9 cellular contexts compared by ENCODE assay signal in genomic region chr2:12177052-12177994, GRCh38.
DNase-seq lines count a peak whose midpoint lies in the region; ATAC-seq, FAIRE-seq and TF ChIP-seq lines count a peak whose summit lies in the region.
"Had no signal": no experiment of that assay in that cellular context is flagged by ENCODE, and none has a peak within 500 bp of the region (broad histone marks: within the 10 kb centered on the region; RNA-seq: fewer than 3 reads in every experiment).

No MANE protein-coding gene starts in this region.

- intact Hi-C loops in K562 (cut with micrococcal nuclease) = loop anchor here (10.0 kb wide), 1 partner anchor 257 kb away; no protein-coding TSS in a partner anchor
- intact Hi-C loops in right lobe of liver (cut with DNase I) = no loop called here
- intact Hi-C loops in thyroid gland (cut with DNase I) = no loop called here

- TF ChIP-seq EP300 in K562 (IDR thresholded peaks at IDR 0.05; ENCODE audit: low read length) = peak; percentile 85

- TF ChIP-seq CTCF in BE2C (IDR thresholded peaks at IDR 0.05; ENCODE audit: low read depth, low read length) = no peak
- TF ChIP-seq CTCF in K562 (IDR thresholded peaks at IDR 0.05 in 2 of 3, conservative IDR thresholded peaks at IDR 0.05 in 1 of 3; ENCODE audit: insufficient read depth in 2 of 3, low read depth in 1 of 3, low read length in 3 of 3) = no peak
- TF ChIP-seq CTCF in right lobe of liver (IDR thresholded peaks at IDR 0.05) = no peak
- no peak for TF ChIP-seq CTCF in thyroid gland (IDR thresholded peaks at IDR 0.05)

- no peaks in the 10 kb centered on the region for H3K27me3 ChIP-seq in BE2C
- no peaks in the 10 kb centered on the region for H3K27me3 ChIP-seq in K562 (ENCODE audit: control insufficient read depth in 2 of 2, insufficient read depth in 2 of 2, low read length in 2 of 2)
- H3K27me3 ChIP-seq in right lobe of liver = no peaks in the 10 kb centered on the region
- no peaks in the 10 kb centered on the region for H3K27me3 ChIP-seq in thyroid gland
- H3K27me3 ChIP-seq: tibial artery had no signal

- BruUV-seq in K562 (replicated peaks; lab: Mats Ljungman, UMichigan) = no TSS peak

- H3K27ac ChIP-seq in K562 (ENCODE audit: extremely low read depth, low read depth, low read length) (peak overlapping the region; percentile 70), right lobe of liver (no peak overlapping the region), thyroid gland (no peak overlapping the region)
- H3K27ac ChIP-seq: tibial artery had no signal

- H3K9ac ChIP-seq in K562 (ENCODE audit: insufficient read depth in 1 of 2, low read depth in 2 of 2, low read length in 2 of 2) = peak overlapping the region; percentile 30 to 41; a peak in 3 of 4 replicates

- in situ Hi-C loops in K562 (cut with MboI) = no loop called here

- CTCF ChIA-PET in K562 (lab: Yijun Ruan, JAX; ENCODE audit: low intra/inter-chr PET ratio) = no interaction called here

- H3K4me2 ChIP-seq in K562 (ENCODE audit: insufficient read depth, low read length) = peak overlapping the region; percentile 58

- no peaks in the 10 kb centered on the region for H4K20me1 ChIP-seq in K562 (replicated peaks; ENCODE audit: control insufficient read depth, insufficient read depth, low read length)

- H3K79me2 ChIP-seq in K562 (ENCODE audit: control insufficient read depth, insufficient read depth, low read length) = no peaks in the 10 kb centered on the region

- peak; percentile 97 for FAIRE-seq in K562 (lab: Jason Lieb, UNC)

- peaks cover 34% of the 10 kb centered on the region for H3K4me1 ChIP-seq in BE2C
- H3K4me1 ChIP-seq in K562 (replicated peaks in 1 of 2; ENCODE audit: control insufficient read depth in 2 of 2, insufficient read depth in 2 of 2, low read length in 2 of 2) = peaks cover 21 to 32% of the 10 kb centered on the region in 2 experiments
- H3K4me1 ChIP-seq in right lobe of liver = peaks cover 0 to 4% (median 0%) of the 10 kb centered on the region in 4 donors
- H3K4me1 ChIP-seq in thyroid gland = peaks cover 0 to 12% of the 10 kb centered on the region in 2 donors

- peak overlapping the region; percentile 18 for H3K4me3 ChIP-seq in BE2C (ENCODE audit: low read depth, low read length)
- H3K4me3 ChIP-seq in K562 = no peak overlapping the region
- no peak overlapping the region for H3K4me3 ChIP-seq in right lobe of liver
- no peak overlapping the region for H3K4me3 ChIP-seq in thyroid gland (replicated peaks in 1 of 3)
- H3K4me3 ChIP-seq: tibial artery had no signal

- H2AFZ ChIP-seq in K562 (ENCODE audit: low read depth, low read length) = peak overlapping the region; percentile 61

- POLR2A ChIA-PET in K562 (lab: Yijun Ruan, JAX) = interaction anchor here (1.0 to 2.3 kb wide), 5 partner anchors 9 to 539 kb away, joined by 3 to 7 read pairs (median 3); partner anchors contain the start of gene TRIB2

- ATAC-seq in GM18858 (IDR thresholded peaks at IDR 0.05; ENCODE audit: unreplicated experiment) = peak; percentile 80
- peak; percentile 76 for ATAC-seq in HG02943 (IDR thresholded peaks at IDR 0.05; ENCODE audit: low read depth, unreplicated experiment)
- ATAC-seq in K562 = peak; percentile 97
- peak; percentile 60 to 90 (median 76) for ATAC-seq in right lobe of liver

- peak; percentile 12 to 23; a peak in 2 of 4 replicates for TF ChIP-seq RAD21 in K562 (CRISPR knock-in tag; conservative IDR thresholded peaks at IDR 0.05 in 1 of 2, IDR thresholded peaks at IDR 0.05 in 1 of 2)

- peak; percentile 92 for DNase-seq in BE2C
- DNase-seq in NOMO-1 (lab: John Stamatoyannopoulos, UW; ENCODE audit: unreplicated experiment in 2 of 2) = peak; percentile 26 to 49
- peak; percentile 88 to 94 (median 91) for DNase-seq in K562 (ENCODE audit: extremely low read depth in 1 of 4, low spot score in 3 of 4)
- peak in 1 of 3 donors; percentile 46 for DNase-seq in right lobe of liver
- no peak for DNase-seq in thyroid gland
- no peak for DNase-seq in effector CD8-positive, alpha-beta T cell (lab: John Stamatoyannopoulos, UW)

- H3K9me3 ChIP-seq in BE2C (no peaks in the 10 kb centered on the region), K562 (replicated peaks; ENCODE audit: control insufficient read depth, insufficient read depth, low read depth, low read length) (no peaks in the 10 kb centered on the region), right lobe of liver (no peaks in the 10 kb centered on the region), thyroid gland (no peaks in the 10 kb centered on the region)
- H3K9me3 ChIP-seq: tibial artery had no signal

- H3K9me1 ChIP-seq in K562 (ENCODE audit: control insufficient read depth, insufficient read depth, low read length) = no peaks in the 10 kb centered on the region

- no peaks in the 10 kb centered on the region for H3K36me3 ChIP-seq in BE2C
- H3K36me3 ChIP-seq in K562 (ENCODE audit: control insufficient read depth, insufficient read depth, low read length) = no peaks in the 10 kb centered on the region
- no peaks in the 10 kb centered on the region for H3K36me3 ChIP-seq in right lobe of liver
- H3K36me3 ChIP-seq in thyroid gland = no peaks in the 10 kb centered on the region
- H3K36me3 ChIP-seq: tibial artery had no signal

- TF ChIP-seq POLR2A in K562 (conservative IDR thresholded peaks at IDR 0.05) (no peak), right lobe of liver (IDR thresholded peaks at IDR 0.05) (no peak), thyroid gland (IDR thresholded peaks at IDR 0.05) (no peak)

- 8% methylated on average over 9 of the region's 9 CpGs for WGBS in K562 (ENCODE audit: insufficient coverage, low coverage, missing lambda C conversion rate)
- WGBS in right lobe of liver (ENCODE audit: insufficient coverage, low coverage, low lambda C conversion rate, missing lambda C conversion rate) = 38% methylated on average over 9 of the region's 9 CpGs
- WGBS in thyroid gland, 2 donors = 51 to 66% methylated on average over 9 of the region's 9 CpGs

TF ChIP-seq in K562, 482 proteins besides CTCF, POLR2A, EP300 and RAD21 (continues in another document):
- TF ChIP-seq RBM34 (IDR thresholded peaks at IDR 0.05; ENCODE audit: borderline replicate concordance, insufficient read depth, low read length) (no peak), SMARCA4 (IDR thresholded peaks at IDR 0.05) (peak; percentile 97), FOS (IDR thresholded peaks at IDR 0.05; ENCODE audit: extremely low read depth, insufficient read length) (peak; percentile 82), SMARCE1 (IDR thresholded peaks at IDR 0.05) (peak; percentile 99), NR4A1 (CRISPR knock-in tag; IDR thresholded peaks at IDR 0.05) (peak; percentile 93; the same call in 1 of the 2 replicates), NR4A1 (tag; IDR thresholded peaks at IDR 0.05) (no peak), ZBTB40 (IDR thresholded peaks at IDR 0.05) (0 out of 2 replicates have a peak, but pooled peaks have one; percentile 7), ZBTB40 (CRISPR knock-in tag; IDR thresholded peaks at IDR 0.05) (no peak)

Comparison
In these comparisons a context has a peak if more than half of its experiments do, and no peak if none do; other contexts are left out.
1. DNase-seq: peak in BE2C (single experiment), NOMO-1 (2 of 2) and K562 (4 of 4); none in thyroid gland (0 of 2) and effector CD8-positive, alpha-beta T cell (single experiment).
2. Peak in every context shown above with its lines, with median percentiles within 50 percentile points of each other: ATAC-seq.